9 cellular contexts compared by ENCODE assay signal in genomic region chr5:180135128-180135955, GRCh38.
DNase-seq lines count a peak whose midpoint lies in the region; ATAC-seq, FAIRE-seq and TF ChIP-seq lines count a peak whose summit lies in the region.
"Had no signal": no experiment of that assay in that cellular context is flagged by ENCODE, and none has a peak within 500 bp of the region (broad histone marks: within the 10 kb centered on the region; RNA-seq: fewer than 3 reads in every experiment).

No MANE protein-coding gene starts in this region.

- DNase-seq in ACHN (peak; percentile 35), HFF-Myc (ENCODE audit: extremely low read depth, low read depth) (peak; percentile 25), kidney (peak; percentile 46), NCI-H2227 (lab: John Stamatoyannopoulos, UW; ENCODE audit: unreplicated experiment) (no peak), NCI-H1092 treated with DMSO at 0.1 percent for 48 hours (lab: John Stamatoyannopoulos, UW) (no peak), HepG2 (ENCODE audit: low spot score) (no peak)
- DNase-seq in activated T-cell treated with anti-CD3 and anti-CD28 coated beads, Interleukin-2, amount 50 U/mL, for 48 hours: peak; percentile 57 to 69
- DNase-seq: mesenchymal stem cell had no signal

- TF ChIP-seq CTCF in HFF-Myc (IDR thresholded peaks at IDR 0.05; ENCODE audit: low read depth, low read length, missing control alignments) (no peak), kidney (IDR thresholded peaks at IDR 0.05; ENCODE audit: borderline replicate concordance, extremely low read depth, insufficient read depth) (no peak), HepG2 (CRISPR knock-in tag; IDR thresholded peaks at IDR 0.05) (no peak)

- TF ChIP-seq EP300 in HepG2 (IDR thresholded peaks at IDR 0.05; ENCODE audit: low read depth in 2 of 2, low read length in 2 of 2) (no peak), HepG2 (CRISPR knock-in tag; IDR thresholded peaks at IDR 0.05; ENCODE audit: borderline replicate concordance) (no peak)

- no peak overlapping the region for H3K4me2 ChIP-seq in HepG2 (ENCODE audit: low read depth, low read length)

- no peak for FAIRE-seq in kidney (lab: Jason Lieb, UNC)
- no peak for FAIRE-seq in HepG2 (lab: Jason Lieb, UNC)

- no peak for TF ChIP-seq POLR2A in HepG2 (IDR thresholded peaks at IDR 0.05; ENCODE audit: insufficient read depth in 1 of 2, low read depth in 2 of 2, low read length in 2 of 2)

- H2AFZ ChIP-seq in HepG2 (ENCODE audit: low read length): no peak overlapping the region

- 26% methylated on average over 9 of the region's 13 CpGs for WGBS in HepG2 (ENCODE audit: low lambda C conversion rate)

- H4K20me1 ChIP-seq in HepG2 (ENCODE audit: insufficient read depth, low read length): no peaks in the 10 kb centered on the region

- H3K36me3 ChIP-seq in kidney (ENCODE audit: control insufficient read depth in 1 of 2, insufficient read depth in 2 of 2, low read length in 2 of 2): no peaks in the 10 kb centered on the region
- H3K36me3 ChIP-seq in HepG2 (replicated peaks in 1 of 2; ENCODE audit: control insufficient read depth in 1 of 2, insufficient read depth in 2 of 2, low read length in 2 of 2): no peaks in the 10 kb centered on the region

- H3K4me1 ChIP-seq in kidney (ENCODE audit: control insufficient read depth in 1 of 2, insufficient read depth in 1 of 2, low read depth in 1 of 2, low read length in 2 of 2): no peaks in the 10 kb centered on the region
- H3K4me1 ChIP-seq in HepG2 (ENCODE audit: insufficient read depth, low read length): no peaks in the 10 kb centered on the region

- CTCF ChIA-PET in HepG2 (lab: Yijun Ruan, JAX; ENCODE audit: low intra/inter-chr PET ratio, low total read pairs): no interaction called here

- H3K27ac ChIP-seq in kidney (ENCODE audit: low read depth in 2 of 2, low read length in 2 of 2) (no peak overlapping the region), HepG2 (ENCODE audit: extremely low read length, insufficient read depth, low read length) (no peak overlapping the region)

- intact Hi-C loops in kidney (cut with DNase I) (no loop called here), HepG2 (cut with micrococcal nuclease; ENCODE audit: unreplicated experiment) (no loop called here)

- H3K4me3 ChIP-seq in HFF-Myc (replicated peaks; ENCODE audit: low read depth, low read length) (no peak overlapping the region), kidney (ENCODE audit: low read length in 2 of 2) (no peak overlapping the region), HepG2 (replicated peaks in 1 of 3; ENCODE audit: insufficient read depth in 1 of 3, low read depth in 2 of 3, low read length in 3 of 3) (no peak overlapping the region)

- no peak for TF ChIP-seq RAD21 in HepG2 (CRISPR knock-in tag; IDR thresholded peaks at IDR 0.05)

- ATAC-seq in GM18520 (IDR thresholded peaks at IDR 0.05; ENCODE audit: unreplicated experiment) (no peak), HepG2 (no peak)

- H3K79me2 ChIP-seq in HepG2 (ENCODE audit: insufficient read depth, low read length): no peaks in the 10 kb centered on the region

- no TSS peak for BruUV-seq in HepG2 (replicated peaks; lab: Mats Ljungman, UMichigan)

- in situ Hi-C loops in ACHN (cut with HindIII; ENCODE audit: low pct_ligation_motif_present, low pct_unique_long_range_greater_than_20kb, low sequenced_read_pairs) (no loop called here), HepG2 (cut with HindIII; ENCODE audit: extremely low pct_ligation_motif_present, low pct_unique_long_range_greater_than_20kb) (no loop called here)

- H3K9ac ChIP-seq in kidney (ENCODE audit: low read length in 2 of 2) (no peak overlapping the region), HepG2 (ENCODE audit: insufficient read depth, low read depth, low read length) (no peak overlapping the region)

- POLR2A ChIA-PET in HepG2 (lab: Yijun Ruan, JAX): no interaction called here

- peaks cover 11 to 60% of the 10 kb centered on the region in 2 experiments for H3K27me3 ChIP-seq in HepG2 (ENCODE audit: control insufficient read depth in 1 of 2, insufficient read depth in 2 of 2, low read length in 2 of 2)

- no peaks in the 10 kb centered on the region for H3K9me3 ChIP-seq in kidney (ENCODE audit: control insufficient read depth in 1 of 2, low read length in 2 of 2)
- no peaks in the 10 kb centered on the region for H3K9me3 ChIP-seq in HepG2 (ENCODE audit: low read length)

TF ChIP-seq in HepG2, 621 proteins besides CTCF, POLR2A, EP300 and RAD21:
- TF ChIP-seq DZIP1 (CRISPR knock-in tag; IDR thresholded peaks at IDR 0.05) (no peak), RARG (CRISPR knock-in tag; IDR thresholded peaks at IDR 0.05; ENCODE audit: low read depth) (no peak), AKAP8 (CRISPR knock-in tag; IDR thresholded peaks at IDR 0.05) (no peak), PITX1 (CRISPR knock-in tag; IDR thresholded peaks at IDR 0.05) (no peak), STAT6 (CRISPR knock-in tag; IDR thresholded peaks at IDR 0.05; ENCODE audit: borderline replicate concordance) (no peak)

Comparison
In these comparisons a context has a peak if more than half of its experiments do, and no peak if none do; other contexts are left out.
1. DNase-seq: peak in ACHN (single experiment), HFF-Myc (single experiment), activated T-cell treated with anti-CD3 and anti-CD28 coated beads, Interleukin-2, amount 50 U/mL, for 48 hours (2 of 2) and kidney (single experiment); none in NCI-H2227 (single experiment), NCI-H1092 treated with DMSO at 0.1 percent for 48 hours (single experiment) and HepG2 (single experiment).